Comparison of ENCODE assay signal across 1 cellular context in genomic region chr17:35074711-35075707, GRCh38.
TF ChIP-seq lines count a peak whose summit lies in the region.

No MANE protein-coding gene starts in this region.

TF ChIP-seq in HepG2, 621 proteins besides CTCF, POLR2A, EP300 and RAD21 (continued from another document):
- no peak for TF ChIP-seq GMEB1 (CRISPR knock-in tag; IDR thresholded peaks at IDR 0.05; ENCODE audit: borderline replicate concordance)
- TF ChIP-seq FOSL2 (CRISPR knock-in tag; IDR thresholded peaks at IDR 0.05) = no peak
- no peak for TF ChIP-seq TAF15 (IDR thresholded peaks at IDR 0.05; ENCODE audit: low read depth, low read length, poor library complexity, severe bottlenecking)
- no peak for TF ChIP-seq ZNF44 (CRISPR knock-in tag; IDR thresholded peaks at IDR 0.05)
- TF ChIP-seq SNAPC4 (CRISPR knock-in tag; IDR thresholded peaks at IDR 0.05) = no peak
- TF ChIP-seq DDIT3 (CRISPR knock-in tag; IDR thresholded peaks at IDR 0.05) = no peak
- TF ChIP-seq ERF (CRISPR knock-in tag; IDR thresholded peaks at IDR 0.05) = 0 out of 2 replicates have a peak, but pooled peaks have one; percentile 25
- TF ChIP-seq LCORL (IDR thresholded peaks at IDR 0.05) = no peak; the same call in 1 of the 2 replicates
- TF ChIP-seq LCORL (CRISPR knock-in tag; IDR thresholded peaks at IDR 0.05) = 0 out of 2 replicates have a peak, but pooled peaks have one; percentile 18
- no peak for TF ChIP-seq KAT8 (CRISPR knock-in tag; IDR thresholded peaks at IDR 0.05)
- TF ChIP-seq ZNF552 (CRISPR knock-in tag; IDR thresholded peaks at IDR 0.05; ENCODE audit: borderline replicate concordance) = no peak
- no peak for TF ChIP-seq HOXA3 (CRISPR knock-in tag; IDR thresholded peaks at IDR 0.05)
- 0 out of 2 replicates have a peak, but pooled peaks have one; percentile 22 for TF ChIP-seq ZGPAT (CRISPR knock-in tag; IDR thresholded peaks at IDR 0.05)
- TF ChIP-seq BCL6 (CRISPR knock-in tag; IDR thresholded peaks at IDR 0.05) = peak; percentile 17; the same call in 1 of the 2 replicates
- no peak for TF ChIP-seq ZNF780A (CRISPR knock-in tag; IDR thresholded peaks at IDR 0.05)
- TF ChIP-seq GABPA (IDR thresholded peaks at IDR 0.05; ENCODE audit: low read depth, low read length) = no peak
- no peak for TF ChIP-seq GABPA (CRISPR knock-in tag; IDR thresholded peaks at IDR 0.05; ENCODE audit: low read depth)
- no peak for TF ChIP-seq MTA3 (CRISPR knock-in tag; IDR thresholded peaks at IDR 0.05)
- TF ChIP-seq KMT2B (CRISPR knock-in tag; IDR thresholded peaks at IDR 0.05) = no peak
- TF ChIP-seq HOXD1 (CRISPR knock-in tag; IDR thresholded peaks at IDR 0.05) = 0 out of 2 replicates have a peak, but pooled peaks have one; percentile 71
- TF ChIP-seq HMG20A (CRISPR knock-in tag; IDR thresholded peaks at IDR 0.05; ENCODE audit: borderline replicate concordance) = 0 out of 2 replicates have a peak, but pooled peaks have one; percentile 50
- no peak for TF ChIP-seq SRY (CRISPR knock-in tag; IDR thresholded peaks at IDR 0.05)
- TF ChIP-seq STAT6 (CRISPR knock-in tag; IDR thresholded peaks at IDR 0.05; ENCODE audit: borderline replicate concordance) = no peak
- TF ChIP-seq ZNF768 (CRISPR knock-in tag; IDR thresholded peaks at IDR 0.05) = no peak
- TF ChIP-seq EZH2 (conservative IDR thresholded peaks at IDR 0.05; ENCODE audit: low read depth, low read length) = no peak
- TF ChIP-seq NCOA2 (CRISPR knock-in tag; IDR thresholded peaks at IDR 0.05) = no peak; the same call in 1 of the 2 replicates
- no peak for TF ChIP-seq FOXA1 (IDR thresholded peaks at IDR 0.05)
- 0 out of 2 replicates have a peak, but pooled peaks have one; percentile 8 for TF ChIP-seq FOXA1 (CRISPR knock-in tag; IDR thresholded peaks at IDR 0.05)
- TF ChIP-seq ZNF367 (CRISPR knock-in tag; IDR thresholded peaks at IDR 0.05; ENCODE audit: borderline replicate concordance) = no peak
- TF ChIP-seq ZNF747 (CRISPR knock-in tag; IDR thresholded peaks at IDR 0.05; ENCODE audit: borderline replicate concordance) = no peak
- peak; percentile 44; the same call in 1 of the 2 replicates for TF ChIP-seq CC2D1A (CRISPR knock-in tag; IDR thresholded peaks at IDR 0.05)
- 0 out of 4 replicates have a peak, but pooled peaks of 1 of the 2 experiments have one; percentile 25 for TF ChIP-seq HMGXB4 (CRISPR knock-in tag; IDR thresholded peaks at IDR 0.05; ENCODE audit: borderline replicate concordance in 1 of 2, low read depth in 1 of 2)
- peak; percentile 41; the same call in 1 of the 2 replicates for TF ChIP-seq FOXA3 (CRISPR knock-in tag; IDR thresholded peaks at IDR 0.05)
- no peak for TF ChIP-seq ZNF292 (CRISPR knock-in tag; IDR thresholded peaks at IDR 0.05; ENCODE audit: borderline replicate concordance, low read depth)
- TF ChIP-seq CAMTA2 (CRISPR knock-in tag; IDR thresholded peaks at IDR 0.05; ENCODE audit: borderline replicate concordance) = no peak
- TF ChIP-seq ZFP36L2 (CRISPR knock-in tag; IDR thresholded peaks at IDR 0.05) = no peak
- TF ChIP-seq SNAPC5 (CRISPR knock-in tag; IDR thresholded peaks at IDR 0.05; ENCODE audit: borderline replicate concordance) = no peak
- peak; percentile 53; the same call in 1 of the 2 replicates for TF ChIP-seq ELF3 (CRISPR knock-in tag; IDR thresholded peaks at IDR 0.05)
- no peak for TF ChIP-seq TFDP1 (CRISPR knock-in tag; IDR thresholded peaks at IDR 0.05; ENCODE audit: borderline replicate concordance)
- no peak for TF ChIP-seq ZNF430 (CRISPR knock-in tag; IDR thresholded peaks at IDR 0.05)
- no peak for TF ChIP-seq CHCHD3 (CRISPR knock-in tag; IDR thresholded peaks at IDR 0.05)
- TF ChIP-seq TCF12 (IDR thresholded peaks at IDR 0.05) = no peak
- TF ChIP-seq TCF12 (CRISPR knock-in tag; IDR thresholded peaks at IDR 0.05) = no peak
- TF ChIP-seq MIER3 (CRISPR knock-in tag; IDR thresholded peaks at IDR 0.05; ENCODE audit: borderline replicate concordance) = no peak
- no peak for TF ChIP-seq ZFP62 (CRISPR knock-in tag; IDR thresholded peaks at IDR 0.05)
- TF ChIP-seq ZNF235 (CRISPR knock-in tag; IDR thresholded peaks at IDR 0.05; ENCODE audit: borderline replicate concordance) = no peak
- TF ChIP-seq ZSCAN22 (CRISPR knock-in tag; IDR thresholded peaks at IDR 0.05) = no peak
- no peak for TF ChIP-seq CREBL2 (CRISPR knock-in tag; IDR thresholded peaks at IDR 0.05; ENCODE audit: borderline replicate concordance)
- no peak for TF ChIP-seq HHEX (CRISPR knock-in tag; IDR thresholded peaks at IDR 0.05)
- no peak for TF ChIP-seq PAX8 (CRISPR knock-in tag; IDR thresholded peaks at IDR 0.05; ENCODE audit: borderline replicate concordance)
- no peak for TF ChIP-seq FOXP1 (IDR thresholded peaks at IDR 0.05)
- TF ChIP-seq FOXP1 (CRISPR knock-in tag; IDR thresholded peaks at IDR 0.05) = 0 out of 2 replicates have a peak, but pooled peaks have one; percentile 15
- TF ChIP-seq ZNF230 (CRISPR knock-in tag; IDR thresholded peaks at IDR 0.05) = no peak
- TF ChIP-seq MTERF4 (CRISPR knock-in tag; IDR thresholded peaks at IDR 0.05) = no peak
